5 cellular contexts compared by ENCODE assay signal in genomic region chr12:121596526-121596925, GRCh38.
"Had no signal": no experiment of that assay in that cellular context is flagged by ENCODE, and none has a peak within 500 bp of the region (broad histone marks: within the 10 kb centered on the region; RNA-seq: fewer than 3 reads in every experiment).

No MANE protein-coding gene starts in this region.

- DNase-seq: IMR-90, KBM-7, KG1 had no signal

- H3K27ac ChIP-seq: HL-60 had no signal

- H3K4me3 ChIP-seq: K562 had no signal
